8 cellular contexts compared by ENCODE assay signal in the genomic region with DNA sequence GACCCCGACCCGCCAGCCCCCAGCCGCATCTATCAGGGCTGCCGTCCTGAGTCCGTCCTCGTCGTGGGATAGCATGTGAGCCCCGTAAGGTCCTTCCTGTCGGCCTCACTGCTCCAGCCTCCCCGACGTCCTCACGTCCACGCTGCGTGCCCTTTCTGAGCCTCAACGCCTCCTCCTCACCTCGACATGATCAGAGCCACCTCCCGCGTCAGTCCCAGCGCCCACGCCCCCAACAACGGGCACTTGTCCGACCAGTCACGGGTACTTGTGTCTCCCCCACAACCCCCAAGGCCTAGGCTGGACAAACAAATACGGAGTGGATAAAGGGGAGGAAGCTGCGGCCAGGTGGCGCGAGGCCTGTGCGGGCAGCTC. TPM values are rescaled to one million over a fixed set of nuclear protein-coding genes. Genes with fewer than 3 reads are reported as not detected.
DNase-seq lines count a peak whose midpoint lies in the region; ATAC-seq and TF ChIP-seq lines count a peak whose summit lies in the region.

No MANE protein-coding gene starts in this region.

- TF ChIP-seq CTCF in GM12864 (IDR thresholded peaks at IDR 0.05; ENCODE audit: low read depth, low read length, missing control alignments) = no peak
- TF ChIP-seq CTCF in progenitor cell of endocrine pancreas (IDR thresholded peaks at IDR 0.05; ENCODE audit: unreplicated experiment) = no peak

- H3K27ac Mint-ChIP-seq in activated T-helper 2 cell treated with anti-CD3 and anti-CD28 coated beads, Interferon-gamma antibody, Interleukin-2, Interleukin-4, amounts not matched to agents 10 μg/mL and 5 μg/mL and 100 μg/mL, durations not matched to agents 14 hours and 24 hours and 36 hours = peak overlapping the region; percentile 88
- peak overlapping the region; percentile 99 for H3K27ac Mint-ChIP-seq in progenitor cell of endocrine pancreas

- no peaks in the 10 kb centered on the region for H3K9me3 Mint-ChIP-seq in activated T-helper 2 cell treated with anti-CD3 and anti-CD28 coated beads, Interferon-gamma antibody, Interleukin-2, Interleukin-4, amounts not matched to agents 10 μg/mL and 5 μg/mL and 100 μg/mL, durations not matched to agents 14 hours and 24 hours and 36 hours
- H3K9me3 Mint-ChIP-seq in progenitor cell of endocrine pancreas (ENCODE audit: low read depth) = no peaks in the 10 kb centered on the region

- H3K4me3 Mint-ChIP-seq in activated T-helper 2 cell treated with anti-CD3 and anti-CD28 coated beads, Interferon-gamma antibody, Interleukin-2, Interleukin-4, amounts not matched to agents 10 μg/mL and 5 μg/mL and 100 μg/mL, durations not matched to agents 14 hours and 24 hours and 36 hours (ENCODE audit: low read depth) = peak overlapping the region; percentile 91
- H3K4me3 Mint-ChIP-seq in progenitor cell of endocrine pancreas (ENCODE audit: low read depth) = peak overlapping the region; percentile 98

- intact Hi-C loops in activated T-helper 2 cell treated with anti-CD3 and anti-CD28 coated beads, Interferon-gamma antibody, Interleukin-2, Interleukin-4, amounts not matched to agents 10 μg/mL and 5 μg/mL and 100 μg/mL, durations not matched to agents 14 hours and 24 hours and 36 hours (cut with micrococcal nuclease) = loop anchor here (1.0 kb wide), 2 partner anchors 19 to 39 kb away; a partner anchor contains a TSS

- ATAC-seq in HG02588 (IDR thresholded peaks at IDR 0.05; ENCODE audit: unreplicated experiment) = peak; percentile 2
- no peak for ATAC-seq in HG03442 (IDR thresholded peaks at IDR 0.05; ENCODE audit: unreplicated experiment)

- no peak for DNase-seq in GM12864 (ENCODE audit: low read depth)
- DNase-seq in NCI-H446 (lab: John Stamatoyannopoulos, UW) = peak; percentile 6 to 60
- no peak for DNase-seq in activated T-helper 2 cell treated with anti-CD3 and anti-CD28 coated beads, Interferon-gamma antibody, Interleukin-2, Interleukin-4, amounts not matched to agents 10 μg/mL and 5 μg/mL and 100 μg/mL, durations not matched to agents 14 hours and 24 hours and 36 hours (ENCODE audit: low spot score)
- peak; percentile 45 for DNase-seq in glomerular visceral epithelial cell (ENCODE audit: extremely low spot score)
- DNase-seq in progenitor cell of endocrine pancreas (ENCODE audit: low spot score, unreplicated experiment) = peak; percentile 53
- DNase-seq in globus pallidus (ENCODE audit: low spot score) = no peak

- H3K27me3 Mint-ChIP-seq in activated T-helper 2 cell treated with anti-CD3 and anti-CD28 coated beads, Interferon-gamma antibody, Interleukin-2, Interleukin-4, amounts not matched to agents 10 μg/mL and 5 μg/mL and 100 μg/mL, durations not matched to agents 14 hours and 24 hours and 36 hours (ENCODE audit: low read depth) = no peaks in the 10 kb centered on the region
- H3K27me3 Mint-ChIP-seq in progenitor cell of endocrine pancreas = no peaks in the 10 kb centered on the region

- H3K4me3 ChIP-seq in GM12864 (ENCODE audit: low read depth, low read length) = peak overlapping the region; percentile 62

- peaks cover 2% of the 10 kb centered on the region for H3K36me3 Mint-ChIP-seq in activated T-helper 2 cell treated with anti-CD3 and anti-CD28 coated beads, Interferon-gamma antibody, Interleukin-2, Interleukin-4, amounts not matched to agents 10 μg/mL and 5 μg/mL and 100 μg/mL, durations not matched to agents 14 hours and 24 hours and 36 hours (ENCODE audit: low read depth)
- no peaks in the 10 kb centered on the region for H3K36me3 Mint-ChIP-seq in progenitor cell of endocrine pancreas (ENCODE audit: insufficient read depth)

- H3K4me1 Mint-ChIP-seq in activated T-helper 2 cell treated with anti-CD3 and anti-CD28 coated beads, Interferon-gamma antibody, Interleukin-2, Interleukin-4, amounts not matched to agents 10 μg/mL and 5 μg/mL and 100 μg/mL, durations not matched to agents 14 hours and 24 hours and 36 hours (ENCODE audit: low read depth) = peaks cover 6% of the 10 kb centered on the region
- H3K4me1 Mint-ChIP-seq in progenitor cell of endocrine pancreas (ENCODE audit: low read depth) = peaks cover 6% of the 10 kb centered on the region

RNA-seq across cellular contexts. Expression of a gene that starts 0.7 kb away (rescaled TPM):
- total RNA-seq in activated T-helper 2 cell treated with anti-CD3 and anti-CD28 coated beads, Interferon-gamma antibody, Interleukin-2, Interleukin-4, amounts not matched to agents 10 μg/mL and 5 μg/mL and 100 μg/mL, durations not matched to agents 14 hours and 24 hours and 36 hours = 0.76 and 2.2 TPM in 2 replicates
- total RNA-seq in progenitor cell of endocrine pancreas = 11.7 and 13.4 TPM in 2 replicates

RNA-seq across cellular contexts. Expression of a gene that starts 8.6 kb away (rescaled TPM):
- 11.8 and 13.3 TPM in 2 replicates for total RNA-seq in activated T-helper 2 cell treated with anti-CD3 and anti-CD28 coated beads, Interferon-gamma antibody, Interleukin-2, Interleukin-4, amounts not matched to agents 10 μg/mL and 5 μg/mL and 100 μg/mL, durations not matched to agents 14 hours and 24 hours and 36 hours
- total RNA-seq in progenitor cell of endocrine pancreas = 3.9 and 4.6 TPM in 2 replicates

RNA-seq across cellular contexts. Expression of a gene that starts 18.9 kb away (rescaled TPM):
- total RNA-seq in activated T-helper 2 cell treated with anti-CD3 and anti-CD28 coated beads, Interferon-gamma antibody, Interleukin-2, Interleukin-4, amounts not matched to agents 10 μg/mL and 5 μg/mL and 100 μg/mL, durations not matched to agents 14 hours and 24 hours and 36 hours = 1.1 and 1.5 TPM in 2 replicates
- total RNA-seq in progenitor cell of endocrine pancreas = 5.4 and 6.1 TPM in 2 replicates

RNA-seq across cellular contexts. Expression of a gene that starts 25.2 kb away (rescaled TPM):
- 1,217 and 1,244 TPM in 2 replicates for total RNA-seq in activated T-helper 2 cell treated with anti-CD3 and anti-CD28 coated beads, Interferon-gamma antibody, Interleukin-2, Interleukin-4, amounts not matched to agents 10 μg/mL and 5 μg/mL and 100 μg/mL, durations not matched to agents 14 hours and 24 hours and 36 hours
- total RNA-seq in progenitor cell of endocrine pancreas = 1,006 and 1,040 TPM in 2 replicates

RNA-seq across cellular contexts. Expression of a gene that starts 33.6 kb away (rescaled TPM):
- 0.57 and 0.91 TPM in 2 replicates for total RNA-seq in activated T-helper 2 cell treated with anti-CD3 and anti-CD28 coated beads, Interferon-gamma antibody, Interleukin-2, Interleukin-4, amounts not matched to agents 10 μg/mL and 5 μg/mL and 100 μg/mL, durations not matched to agents 14 hours and 24 hours and 36 hours
- 0.42 TPM in 1 of 2 replicates, not detected in the other for total RNA-seq in progenitor cell of endocrine pancreas

Comparison
In these comparisons a context has a peak if more than half of its experiments do, and no peak if none do; other contexts are left out.
1. DNase-seq: peak in NCI-H446 (2 of 2), glomerular visceral epithelial cell (single experiment) and progenitor cell of endocrine pancreas (single experiment); none in GM12864 (single experiment), activated T-helper 2 cell treated with anti-CD3 and anti-CD28 coated beads, Interferon-gamma antibody, Interleukin-2, Interleukin-4, amounts not matched to agents 10 μg/mL and 5 μg/mL and 100 μg/mL, durations not matched to agents 14 hours and 24 hours and 36 hours (single experiment) and globus pallidus (single experiment).